ENCODE assay signal across 10 cellular contexts in the genomic region with DNA sequence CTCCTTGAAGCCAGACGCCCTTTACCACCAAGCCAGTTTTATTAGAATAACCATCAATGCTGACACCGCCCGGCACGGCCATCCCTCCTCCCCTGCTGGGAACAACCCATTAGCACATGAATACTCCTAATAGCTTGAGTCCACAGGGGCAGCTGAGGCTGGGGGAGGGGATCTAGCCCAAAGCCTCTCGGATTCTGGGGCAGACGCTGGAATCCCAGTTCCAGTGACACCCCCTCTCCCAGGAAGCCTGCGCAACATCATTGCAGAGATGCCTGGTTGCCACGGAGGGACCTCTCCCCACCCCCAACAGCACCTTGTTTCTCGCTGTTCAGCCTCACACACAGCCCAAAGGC. TPM values are rescaled to one million over a fixed set of nuclear protein-coding genes. Genes with fewer than 3 reads are reported as not detected.
A peak's percentile ranks its signal among the peaks of the same experiment; 100 is the strongest.
DNase-seq lines count a peak whose midpoint lies in the region; ATAC-seq and TF ChIP-seq lines count a peak whose summit lies in the region.
"Had no signal": no experiment of that assay in that cellular context is flagged by ENCODE, and none has a peak within 500 bp of the region (broad histone marks: within the 10 kb centered on the region; RNA-seq: fewer than 3 reads in every experiment).

No MANE protein-coding gene starts in this region.

- WGBS in adrenal gland, 4 donors, result 12 to 14% (median 14%) methylated on average over 5 to 9 of the region's 9 CpGs

- no peak overlapping the region for H3K4me3 ChIP-seq in adrenal gland
- H3K4me3 ChIP-seq: mucosa of descending colon had no signal

- H3K27ac Mint-ChIP-seq in Calu3 (ENCODE audit: unreplicated experiment), result no peak overlapping the region
- no peak overlapping the region for H3K27ac Mint-ChIP-seq in IgD-negative memory B cell
- no peak overlapping the region for H3K27ac Mint-ChIP-seq in chondrocyte (ENCODE audit: unreplicated experiment)
- no peak overlapping the region for H3K27ac Mint-ChIP-seq in natural killer cell treated with Interleukin-12 subunit alpha and Interleukin-12 subunit beta and Interleukin-15 and Interleukin-18, amount 100 ng/mL, for 72 hours

- BruUV-seq in Calu3 (replicated peaks; lab: Mats Ljungman, UMichigan), result no TSS peak

- H3K27me3 Mint-ChIP-seq in Calu3 (ENCODE audit: unreplicated experiment) (peaks cover 85% of the 10 kb centered on the region), IgD-negative memory B cell (peaks cover 33% of the 10 kb centered on the region), chondrocyte (ENCODE audit: low read depth) (peaks cover 34% of the 10 kb centered on the region)
- H3K27me3 Mint-ChIP-seq in natural killer cell treated with Interleukin-12 subunit alpha and Interleukin-12 subunit beta and Interleukin-15 and Interleukin-18, amount 100 ng/mL, for 72 hours, result peaks cover 36 to 43% of the 10 kb centered on the region in 2 donors

- H3K36me3 ChIP-seq in adrenal gland (replicated peaks in 1 of 2), result no peaks in the 10 kb centered on the region

- H3K9me3 Mint-ChIP-seq in Calu3 (ENCODE audit: low read depth, unreplicated experiment), result no peaks in the 10 kb centered on the region
- H3K9me3 Mint-ChIP-seq in IgD-negative memory B cell, result no peaks in the 10 kb centered on the region
- H3K9me3 Mint-ChIP-seq in chondrocyte (ENCODE audit: low read depth), result no peaks in the 10 kb centered on the region
- H3K9me3 Mint-ChIP-seq in natural killer cell treated with Interleukin-12 subunit alpha and Interleukin-12 subunit beta and Interleukin-15 and Interleukin-18, amount 100 ng/mL, for 72 hours, result no peaks in the 10 kb centered on the region

- H3K36me3 Mint-ChIP-seq in Calu3 (ENCODE audit: insufficient read depth, unreplicated experiment), result peaks cover 4% of the 10 kb centered on the region
- peaks cover 2% of the 10 kb centered on the region for H3K36me3 Mint-ChIP-seq in IgD-negative memory B cell
- H3K36me3 Mint-ChIP-seq in chondrocyte (ENCODE audit: low read depth), result no peaks in the 10 kb centered on the region
- no peaks in the 10 kb centered on the region for H3K36me3 Mint-ChIP-seq in natural killer cell treated with Interleukin-12 subunit alpha and Interleukin-12 subunit beta and Interleukin-15 and Interleukin-18, amount 100 ng/mL, for 72 hours

- H3K27ac ChIP-seq in substantia nigra (ENCODE audit: low read depth, low read length, poor library complexity, severe bottlenecking) (no peak overlapping the region), adrenal gland (no peak overlapping the region)

- peak overlapping the region; percentile 58 for H3K4me3 Mint-ChIP-seq in Calu3 (ENCODE audit: low read depth, unreplicated experiment)
- H3K4me3 Mint-ChIP-seq in IgD-negative memory B cell, result peak overlapping the region; percentile 71 to 91 (median 82)
- peak overlapping the region; percentile 69 for H3K4me3 Mint-ChIP-seq in chondrocyte (ENCODE audit: unreplicated experiment)
- peak overlapping the region; percentile 58 for H3K4me3 Mint-ChIP-seq in natural killer cell treated with Interleukin-12 subunit alpha and Interleukin-12 subunit beta and Interleukin-15 and Interleukin-18, amount 100 ng/mL, for 72 hours

- no peak for TF ChIP-seq POLR2A in adrenal gland (IDR thresholded peaks at IDR 0.05)

- ATAC-seq in natural killer cell treated with Interleukin-12 subunit alpha and Interleukin-12 subunit beta and Interleukin-15 and Interleukin-18, amount 100 ng/mL, for 72 hours, result no peak
- ATAC-seq in GM21825 (IDR thresholded peaks at IDR 0.05; ENCODE audit: unreplicated experiment), result no peak

- DNase-seq in Calu3, result no peak
- DNase-seq in chondrocyte (ENCODE audit: low spot score), result no peak
- DNase-seq in natural killer cell treated with Interleukin-12 subunit alpha and Interleukin-12 subunit beta and Interleukin-15 and Interleukin-18, amount 100 ng/mL, for 72 hours (ENCODE audit: low spot score), result no peak
- no peak for DNase-seq in cortex of kidney (lab: John Stamatoyannopoulos, UW)
- DNase-seq in substantia nigra (lab: John Stamatoyannopoulos, UW), result no peak
- no peak for DNase-seq in adrenal gland

- peaks cover 5 to 10% of the 10 kb centered on the region in 2 donors for H3K4me1 ChIP-seq in adrenal gland (replicated peaks in 1 of 2)

- H3K4me1 Mint-ChIP-seq in Calu3 (ENCODE audit: low read depth, unreplicated experiment), result no peaks in the 10 kb centered on the region
- H3K4me1 Mint-ChIP-seq in IgD-negative memory B cell, result peaks cover 6 to 10% (median 9%) of the 10 kb centered on the region in 3 donors
- H3K4me1 Mint-ChIP-seq in chondrocyte (ENCODE audit: low read depth), result peaks cover 16% of the 10 kb centered on the region
- peaks cover 0 to 8% of the 10 kb centered on the region in 2 donors for H3K4me1 Mint-ChIP-seq in natural killer cell treated with Interleukin-12 subunit alpha and Interleukin-12 subunit beta and Interleukin-15 and Interleukin-18, amount 100 ng/mL, for 72 hours (ENCODE audit: low read depth in 2 of 2)

- intact Hi-C loops in Calu3 (cut with micrococcal nuclease; ENCODE audit: unreplicated experiment) (loop anchor here (1.0 to 10.0 kb wide), 2 partner anchors 187 to 529 kb away; no protein-coding TSS in a partner anchor), adrenal gland (cut with DNase I) (loop anchor here in 1 of 2 donors (5.0 kb wide), 1 partner anchor 188 kb away; no protein-coding TSS in a partner anchor)

- CTCF ChIA-PET in Calu3 (lab: Charles Lee), result interaction anchor here (0.7 to 3.0 kb wide), 18 partner anchors 9 to 661 kb away, joined by 3 to 29 read pairs (median 4); no protein-coding TSS in a partner anchor

- H3K27me3 ChIP-seq in adrenal gland, result peaks cover 20% of the 10 kb centered on the region

- no peaks in the 10 kb centered on the region for H3K9me3 ChIP-seq in adrenal gland (replicated peaks in 1 of 3)
- H3K9me3 ChIP-seq: mucosa of descending colon had no signal

- TF ChIP-seq CTCF in Calu3 (IDR thresholded peaks at IDR 0.05; ENCODE audit: unreplicated experiment) (no peak), chondrocyte (IDR thresholded peaks at IDR 0.05) (no peak), adrenal gland (IDR thresholded peaks at IDR 0.05) (no peak)

RNA-seq across cellular contexts. Expression of gene LINGO1, which starts 1.2 kb away (rescaled TPM):
- 0.27 TPM in 1 of 2 replicates, not detected in the other for total RNA-seq in Calu3 (2022)
- polyA plus RNA-seq in IgD-negative memory B cell, result not detected
- 5.1 to 12.2 TPM (median 12.0 TPM) in 3 replicates for total RNA-seq in chondrocyte
- total RNA-seq in natural killer cell treated with Interleukin-12 subunit alpha and Interleukin-12 subunit beta and Interleukin-15 and Interleukin-18, amount 100 ng/mL, for 72 hours, result not detected
- total RNA-seq in adrenal gland, result 1 to 10 TPM in 3 of 8 donors, under 1 TPM in 3, not detected in 2; 0.21 to 2.7 (median 0.96) TPM
- polyA plus RNA-seq in adrenal gland, result 1 to 10 TPM in 2 of 3 donors, under 1 TPM in 1; 0.37 to 1.7 (median 1.4) TPM
- total RNA-seq: T-helper 2 cell treated with Interferon-gamma antibody and Interleukin-4, amounts not matched to agents 100 ng/mL and 5 ng/mL, for 36 hours had no signal
